In genomic region chr6:27472182-27472616, GRCh38 we compare ENCODE assay signal across 8 cellular contexts. TPM values are rescaled to one million over a fixed set of nuclear protein-coding genes. Genes with fewer than 3 reads are reported as not detected.
DNase-seq lines count a peak whose midpoint lies in the region; ATAC-seq, FAIRE-seq and TF ChIP-seq lines count a peak whose summit lies in the region.

No MANE protein-coding gene starts in this region.

- H3K4me1 ChIP-seq in mammary epithelial cell (ENCODE audit: insufficient read depth, low read length): peaks cover 6% of the 10 kb centered on the region
- no peaks in the 10 kb centered on the region for H3K4me1 ChIP-seq in kidney (ENCODE audit: control insufficient read depth in 1 of 2, insufficient read depth in 1 of 2, low read depth in 1 of 2, low read length in 2 of 2)

- peak; percentile 87 for DNase-seq in DMS53 (lab: John Stamatoyannopoulos, UW)
- DNase-seq in DMS53 treated with DMSO at 0.1 percent for 48 hours (lab: John Stamatoyannopoulos, UW; ENCODE audit: unreplicated experiment): no peak
- DNase-seq in NCI-H1417 (lab: John Stamatoyannopoulos, UW): peak; percentile 68 to 94 (median 89)
- DNase-seq in T-helper 9 cell: peak; percentile 60
- DNase-seq in mammary epithelial cell: peak; percentile 70
- peak; percentile 64 for DNase-seq in kidney
- DNase-seq in stimulated activated CD4-positive, alpha-beta T cell treated with anti-CD3 and anti-CD28 coated beads, Interleukin-15, amount 100 ng/mL, for 24 hours: peak; percentile 75

- no peaks in the 10 kb centered on the region for H3K27me3 ChIP-seq in mammary epithelial cell (ENCODE audit: insufficient read depth, low read length)

- intact Hi-C loops in mammary epithelial cell (cut with micrococcal nuclease) (loop anchor here (1.0 to 10.0 kb wide), 4 partner anchors 84 to 937 kb away; partner anchors contain the start of genes HMGN4 and ZNF391), kidney (cut with DNase I) (no loop called here)

- H3K79me2 ChIP-seq in mammary epithelial cell (ENCODE audit: insufficient read depth, low read length): peaks cover 3% of the 10 kb centered on the region

- CTCF ChIA-PET in mammary epithelial cell (lab: Charles Lee; ENCODE audit: low non-redundant PET): no interaction called here

- FAIRE-seq in kidney (lab: Jason Lieb, UNC): no peak

- H3K27ac ChIP-seq in mammary epithelial cell (ENCODE audit: insufficient read depth, low read depth, low read length) (peak overlapping the region; percentile 86), kidney (ENCODE audit: low read depth in 2 of 2, low read length in 2 of 2) (peak overlapping the region; percentile 86 to 89)

- 2% methylated on average over 11 of the region's 13 CpGs for WGBS in mammary epithelial cell (ENCODE audit: low coverage, missing lambda C conversion rate)

- peak overlapping the region; percentile 59 to 79 (median 63) for H3K4me3 ChIP-seq in mammary epithelial cell (replicated peaks in 1 of 3; ENCODE audit: insufficient read depth in 1 of 3, low read depth in 2 of 3, low read length in 3 of 3)
- peak overlapping the region; percentile 73 to 91 for H3K4me3 ChIP-seq in kidney (ENCODE audit: low read length in 2 of 2)

- TF ChIP-seq CTCF in mammary epithelial cell (conservative IDR thresholded peaks at IDR 0.05 in 1 of 2, IDR thresholded peaks at IDR 0.05 in 1 of 2; ENCODE audit: extremely low read depth in 1 of 2, insufficient read depth in 1 of 2, low read depth in 1 of 2, low read length in 2 of 2) (no peak), kidney (IDR thresholded peaks at IDR 0.05; ENCODE audit: borderline replicate concordance, extremely low read depth, insufficient read depth) (no peak)

- no peaks in the 10 kb centered on the region for H3K36me3 ChIP-seq in mammary epithelial cell (ENCODE audit: insufficient read depth, low read length)
- peaks cover 0 to 16% of the 10 kb centered on the region in 2 donors for H3K36me3 ChIP-seq in kidney (ENCODE audit: control insufficient read depth in 1 of 2, insufficient read depth in 2 of 2, low read length in 2 of 2)

- H3K4me2 ChIP-seq in mammary epithelial cell (ENCODE audit: insufficient read depth, low read depth, low read length): peak overlapping the region; percentile 87

- H3K9ac ChIP-seq in mammary epithelial cell (ENCODE audit: insufficient read depth, low read length): peak overlapping the region; percentile 78
- peak overlapping the region; percentile 13 to 72 for H3K9ac ChIP-seq in kidney (ENCODE audit: low read length in 2 of 2)

- peak overlapping the region; percentile 97 for H2AFZ ChIP-seq in mammary epithelial cell (ENCODE audit: low read depth, low read length)

- in situ Hi-C loops in mammary epithelial cell (cut with MboI; ENCODE audit: low sequenced_read_pairs in 2 of 2): no loop called here

- BruUV-seq in mammary epithelial cell (replicated peaks; lab: Mats Ljungman, UMichigan): no TSS peak

- ATAC-seq in HG02759 (IDR thresholded peaks at IDR 0.05; ENCODE audit: unreplicated experiment): peak; percentile 33

- H3K9me3 ChIP-seq in mammary epithelial cell (replicated peaks; ENCODE audit: insufficient read depth, low read length) (no peaks in the 10 kb centered on the region), kidney (ENCODE audit: control insufficient read depth in 1 of 2, low read length in 2 of 2) (no peaks in the 10 kb centered on the region)

- no peaks in the 10 kb centered on the region for H4K20me1 ChIP-seq in mammary epithelial cell (ENCODE audit: insufficient read depth, low read length)

- dilution Hi-C loops in mammary epithelial cell (cut with HindIII; ENCODE audit: low sequenced_read_pairs): no loop called here

RNA-seq across cellular contexts. Expression of gene ZNF184, which starts 0.7 kb away (rescaled TPM):
- 1 to 10 TPM; 3.4 to 7.2 TPM for total RNA-seq in mammary epithelial cell
- polyA plus RNA-seq in mammary epithelial cell: 1.7 TPM
- 3.8 TPM for polyA minus RNA-seq in mammary epithelial cell
- total RNA-seq in kidney: 8.0 TPM
- polyA plus RNA-seq in kidney (ENCODE audit: insufficient read depth, low read depth, low replicate concordance): 4.4 TPM
